ENCODE assay signal across 8 cellular contexts in the genomic region with DNA sequence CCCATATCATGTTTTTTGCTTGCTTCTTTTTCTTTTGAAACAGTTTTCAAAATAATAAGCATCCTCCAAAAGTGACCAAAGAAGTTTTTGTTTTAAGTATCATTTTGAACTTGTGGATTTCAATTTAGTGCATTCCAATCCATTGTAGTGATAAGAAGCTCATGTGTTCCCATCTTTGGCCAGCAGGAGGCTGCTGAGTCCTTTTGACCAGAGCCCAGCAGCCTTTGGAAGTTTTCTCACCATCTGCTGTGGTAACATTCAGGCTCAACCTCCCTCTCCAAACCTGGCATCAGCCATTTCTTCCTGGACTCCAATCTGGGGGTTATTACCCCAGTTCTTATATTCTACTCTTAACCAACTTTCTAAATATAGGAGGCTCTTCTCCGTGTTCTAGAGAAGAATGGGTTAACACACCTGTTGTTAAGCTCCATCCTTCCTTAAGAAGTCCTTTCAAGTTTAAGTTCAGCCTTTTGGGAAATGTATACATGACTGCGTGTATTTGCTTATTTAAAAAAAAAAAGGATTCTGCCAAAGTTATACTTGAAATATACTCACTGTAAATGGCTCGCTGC. TPM values are rescaled to one million over a fixed set of nuclear protein-coding genes. Genes with fewer than 3 reads are reported as not detected.
DNase-seq lines count a peak whose midpoint lies in the region; ATAC-seq, FAIRE-seq and TF ChIP-seq lines count a peak whose summit lies in the region.

No MANE protein-coding gene starts in this region.

- no peaks in the 10 kb centered on the region for H3K9me3 ChIP-seq in breast epithelium

- ATAC-seq in GM19463 (IDR thresholded peaks at IDR 0.05; ENCODE audit: unreplicated experiment), result peak; percentile 87
- ATAC-seq in natural killer cell, result no peak

- no peak overlapping the region for H3K4me3 ChIP-seq in breast epithelium

- CTCF ChIA-PET in RWPE1 (lab: Yijun Ruan, JAX), result interaction anchor here (0.6 to 1.3 kb wide), 10 partner anchors 9 to 130 kb away, joined by 3 to 6 read pairs (median 3); no protein-coding TSS in a partner anchor

- TF ChIP-seq POLR2A in breast epithelium (IDR thresholded peaks at IDR 0.05), result no peak

- no peaks in the 10 kb centered on the region for H3K36me3 ChIP-seq in breast epithelium

- no peak overlapping the region for H3K27ac Mint-ChIP-seq in natural killer cell

- TF ChIP-seq CTCF in RWPE1 (conservative IDR thresholded peaks at IDR 0.05; ENCODE audit: low read depth) (peak; percentile 63), breast epithelium (IDR thresholded peaks at IDR 0.05) (peak; percentile 38 to 62 (median 53)), natural killer cell (IDR thresholded peaks at IDR 0.05) (no peak)

- H3K27me3 Mint-ChIP-seq in natural killer cell (ENCODE audit: low read depth in 2 of 2), result no peaks in the 10 kb centered on the region

- POLR2A ChIA-PET in RWPE1 (lab: Yijun Ruan, JAX; ENCODE audit: low non-redundant PET), result no interaction called here

- DNase-seq in Daoy (ENCODE audit: low read depth) (peak; percentile 66), HTR-8/SVneo (ENCODE audit: insufficient read length, low spot score) (peak; percentile 88), RWPE1 (ENCODE audit: low spot score) (peak; percentile 61), breast epithelium (ENCODE audit: low spot score in 2 of 2) (peak in 1 of 2 donors; percentile 25), islet precursor cell (peak; percentile 77), natural killer cell (no peak)
- peak in 2 of 3 experiments; percentile 9 to 19 for DNase-seq in stimulated activated CD4-positive, alpha-beta T cell treated with anti-CD3 and anti-CD28 coated beads, TNF-alpha, amount 100 ng/mL, for 24 hours (ENCODE audit: low read depth in 3 of 3)

- no peaks in the 10 kb centered on the region for H3K36me3 Mint-ChIP-seq in natural killer cell

- no peak for FAIRE-seq in HTR-8/SVneo (lab: Jason Lieb, UNC)

- no peak overlapping the region for H3K27ac ChIP-seq in RWPE1
- H3K27ac ChIP-seq in breast epithelium, result no peak overlapping the region

- peaks cover 0 to 15% of the 10 kb centered on the region in 2 donors for H3K27me3 ChIP-seq in breast epithelium

- intact Hi-C loops in breast epithelium (cut with DNase I; ENCODE audit: low total_unique reads), result no loop called here
- intact Hi-C loops in natural killer cell (cut with micrococcal nuclease), result no loop called here

- no peak overlapping the region for H3K4me3 Mint-ChIP-seq in natural killer cell

- no peaks in the 10 kb centered on the region for H3K4me1 ChIP-seq in breast epithelium

- no peaks in the 10 kb centered on the region for H3K9me3 Mint-ChIP-seq in natural killer cell

- no peaks in the 10 kb centered on the region for H3K4me1 Mint-ChIP-seq in natural killer cell

RNA-seq across cellular contexts. Expression of a gene that starts 39.0 kb away (rescaled TPM):
- 0.29 and 5.7 TPM in 2 replicates for total RNA-seq in Daoy (2014; rRNA removed; shearing (Covaris generic))
- total RNA-seq in breast epithelium (1 to 10 TPM in 1 of 3 donors, under 1 TPM in 1, not detected in 1; 0.32 to 2.3 TPM), natural killer cell (1 to 10 TPM in 2 of 3 donors, under 1 TPM in 1; 0.54 to 3.3 (median 1.8) TPM)
